In genomic region chrX:13733506-13733905, GRCh38 we compare ENCODE assay signal across 8 cellular contexts. TPM values are rescaled to one million over a fixed set of nuclear protein-coding genes. Genes with fewer than 3 reads are reported as not detected.
A peak's percentile ranks its signal among the peaks of the same experiment; 100 is the strongest.
DNase-seq lines count a peak whose midpoint lies in the region; FAIRE-seq and TF ChIP-seq lines count a peak whose summit lies in the region.

No MANE protein-coding gene starts in this region.

- peaks cover 10% of the 10 kb centered on the region for H3K4me1 ChIP-seq in HAP-1
- peaks cover 0 to 6% of the 10 kb centered on the region in 2 donors for H3K4me1 ChIP-seq in small intestine (ENCODE audit: control insufficient read depth in 2 of 2, insufficient read depth in 1 of 2, low read depth in 1 of 2, low read length in 1 of 2)

- DNase-seq in HAP-1 (ENCODE audit: low spot score in 2 of 2) (no peak), germinal center (ENCODE audit: low spot score) (peak; percentile 2), small intestine (no peak), NCI-H2227 (lab: John Stamatoyannopoulos, UW; ENCODE audit: unreplicated experiment) (no peak), D341Med (ENCODE audit: low spot score) (no peak), AG08396 (ENCODE audit: low spot score) (no peak), RPMI8226 (no peak)

- peak overlapping the region; percentile 94 for H3K4me3 ChIP-seq in HAP-1
- peak overlapping the region; percentile 85 for H3K4me3 ChIP-seq in WI38 (ENCODE audit: low read depth, low read length)
- H3K4me3 ChIP-seq in small intestine (ENCODE audit: low read depth in 1 of 2, low read length in 2 of 2), result peak overlapping the region; percentile 69 to 79

- no peak for FAIRE-seq in small intestine (lab: Jason Lieb, UNC)

- H3K27ac ChIP-seq in small intestine (ENCODE audit: low read depth in 1 of 2, low read length in 1 of 2), result peak overlapping the region in 1 of 2 donors; percentile 91

- no peaks in the 10 kb centered on the region for H3K9me3 ChIP-seq in HAP-1
- H3K9me3 ChIP-seq in small intestine (ENCODE audit: control insufficient read depth, low read depth), result no peaks in the 10 kb centered on the region

- TF ChIP-seq CTCF in WI38 (IDR thresholded peaks at IDR 0.05; ENCODE audit: low read depth, low read length), result no peak

- H3K27me3 ChIP-seq in HAP-1 (ENCODE audit: low read depth) (no peaks in the 10 kb centered on the region), small intestine (ENCODE audit: control insufficient read depth in 2 of 2, insufficient read depth in 2 of 2, low read length in 2 of 2) (no peaks in the 10 kb centered on the region)

- WGBS in small intestine, 3 donors, result 15 to 32% (median 30%) methylated on average over 4 of the region's 4 CpGs

- peaks cover 36% of the 10 kb centered on the region for H3K36me3 ChIP-seq in HAP-1 (replicated peaks)
- no peaks in the 10 kb centered on the region for H3K36me3 ChIP-seq in small intestine (ENCODE audit: control insufficient read depth in 2 of 2, insufficient read depth in 2 of 2, low read length in 2 of 2)

- in situ Hi-C loops in HAP-1 (cut with MboI; ENCODE audit: low sequenced_read_pairs), result no loop called here

RNA-seq across cellular contexts. Expression of gene TRAPPC2, which starts 0.9 kb away (rescaled TPM):
- 1 to 10 TPM; 6.4 to 7.8 (median 7.6) TPM for polyA plus RNA-seq in small intestine

RNA-seq across cellular contexts. Expression of gene OFD1, which starts 1.0 kb away (rescaled TPM):
- polyA plus RNA-seq in small intestine, result 10 to 100 TPM; 18.3 to 71.3 (median 70.0) TPM

RNA-seq across cellular contexts. Expression of gene RAB9A, which starts 44.6 kb away (rescaled TPM):
- polyA plus RNA-seq in small intestine, result 10 to 100 TPM; 16.5 to 32.4 (median 25.3) TPM
